ENCODE assay signal across 1 cellular context in genomic region chr10:32622409-32622808, GRCh38.
TF ChIP-seq lines count a peak whose summit lies in the region.

No MANE protein-coding gene starts in this region.

TF ChIP-seq in HepG2, 621 proteins besides CTCF, POLR2A, EP300 and RAD21 (continued from another document):
- no peak for TF ChIP-seq PBX2 (CRISPR knock-in tag; IDR thresholded peaks at IDR 0.05)
- TF ChIP-seq ZBTB34 (CRISPR knock-in tag; IDR thresholded peaks at IDR 0.05): no peak
- no peak for TF ChIP-seq DRAP1 (CRISPR knock-in tag; IDR thresholded peaks at IDR 0.05)
- no peak for TF ChIP-seq CHCHD3 (CRISPR knock-in tag; IDR thresholded peaks at IDR 0.05)
- no peak for TF ChIP-seq HOXA9 (CRISPR knock-in tag; IDR thresholded peaks at IDR 0.05; ENCODE audit: borderline replicate concordance)
- TF ChIP-seq GMEB2 (CRISPR knock-in tag; IDR thresholded peaks at IDR 0.05; ENCODE audit: low read depth): no peak
